ENCODE assay signal across 19 cellular contexts in the genomic region with DNA sequence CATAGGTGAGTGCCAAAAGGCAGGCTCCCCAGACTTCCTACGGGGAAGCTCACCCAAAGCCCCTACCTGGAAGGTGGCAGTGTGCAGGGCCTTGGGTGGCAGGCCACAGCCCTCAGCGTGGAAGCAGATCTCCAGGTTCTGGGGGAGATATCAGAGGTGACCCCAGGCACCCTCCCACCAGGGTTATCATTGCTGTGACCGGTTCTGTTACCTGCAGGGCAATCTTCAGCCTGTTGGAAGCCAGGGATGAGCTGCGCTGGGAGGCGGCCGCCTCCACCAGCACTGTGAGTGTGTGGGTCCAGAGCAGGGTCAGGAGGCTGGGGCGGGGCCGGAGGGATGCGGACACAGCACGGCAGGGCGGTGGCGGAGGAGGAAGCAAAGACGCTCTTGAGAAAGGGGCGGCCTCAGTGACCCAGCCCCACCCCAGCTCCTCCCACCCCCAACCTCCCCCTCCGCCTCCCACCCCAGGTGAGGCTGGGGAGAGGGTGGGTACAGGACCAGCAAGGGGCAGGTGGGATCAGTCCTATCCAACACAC. TPM values are rescaled to one million over a fixed set of nuclear protein-coding genes. Genes with fewer than 3 reads are reported as not detected.
DNase-seq lines count a peak whose midpoint lies in the region; ATAC-seq and TF ChIP-seq lines count a peak whose summit lies in the region.
"Had no signal": no experiment of that assay in that cellular context is flagged by ENCODE, and none has a peak within 500 bp of the region (broad histone marks: within the 10 kb centered on the region; RNA-seq: fewer than 3 reads in every experiment).

No MANE protein-coding gene starts in this region.

- H3K27me3 ChIP-seq in iPS-20b (ENCODE audit: insufficient read depth, low read length), result no peaks in the 10 kb centered on the region
- H3K27me3 ChIP-seq in transverse colon, result no peaks in the 10 kb centered on the region
- no peaks in the 10 kb centered on the region for H3K27me3 ChIP-seq in aorta (ENCODE audit: control insufficient read depth in 1 of 2, insufficient read depth in 2 of 2, low read length in 1 of 2)

- H3K9me3 ChIP-seq in T-helper 17 cell (ENCODE audit: control insufficient read depth, low read length, poor library complexity, severe bottlenecking), result no peaks in the 10 kb centered on the region
- no peaks in the 10 kb centered on the region for H3K9me3 ChIP-seq in iPS-20b (ENCODE audit: insufficient read depth, low read depth, low read length)
- H3K9me3 ChIP-seq in transverse colon, result no peaks in the 10 kb centered on the region
- no peaks in the 10 kb centered on the region for H3K9me3 ChIP-seq in aorta (ENCODE audit: control insufficient read depth, low read length)
- H3K9me3 ChIP-seq: A549 had no signal

- no peaks in the 10 kb centered on the region for H3K27me3 Mint-ChIP-seq in activated naive CD4-positive, alpha-beta T cell treated with anti-CD3 and anti-CD28 coated beads, Interleukin-2, amount 10 ng/mL, durations not matched to agents 7 days and 5 days
- no peaks in the 10 kb centered on the region for H3K27me3 Mint-ChIP-seq in T-helper 17 cell
- H3K27me3 Mint-ChIP-seq: activated CD4-positive, alpha-beta T cell treated with anti-CD3 and anti-CD28 coated beads for 36 hours; naive thymus-derived CD4-positive, alpha-beta T cell; stimulated activated naive CD8-positive, alpha-beta T cell treated with anti-CD3 and anti-CD28 coated beads, Interleukin-15, amount 100 ng/mL, for 72 hours; type B pancreatic cell had no signal

- H3K36me3 ChIP-seq in iPS-20b (ENCODE audit: insufficient read depth, low read depth, low read length) (no peaks in the 10 kb centered on the region), transverse colon (no peaks in the 10 kb centered on the region), aorta (ENCODE audit: control insufficient read depth in 1 of 2, insufficient read depth in 2 of 2, low read length in 1 of 2) (no peaks in the 10 kb centered on the region)

- intact Hi-C loops in transverse colon (cut with DNase I; ENCODE audit: low total_unique reads), result no loop called here
- intact Hi-C loops in aorta (cut with DNase I), result no loop called here

- H3K9me3 Mint-ChIP-seq in activated naive CD4-positive, alpha-beta T cell treated with anti-CD3 and anti-CD28 coated beads, Interleukin-2, amount 10 ng/mL, durations not matched to agents 7 days and 5 days, result no peaks in the 10 kb centered on the region
- H3K9me3 Mint-ChIP-seq: activated naive CD4-positive, alpha-beta T cell treated with anti-CD3 and anti-CD28 coated beads for 36 hours; naive thymus-derived CD4-positive, alpha-beta T cell; stimulated activated naive CD8-positive, alpha-beta T cell treated with anti-CD3 and anti-CD28 coated beads, Interleukin-15, amount 100 ng/mL, for 72 hours; type B pancreatic cell had no signal

- H3K36me3 Mint-ChIP-seq in activated naive CD4-positive, alpha-beta T cell treated with anti-CD3 and anti-CD28 coated beads, Interleukin-2, amount 10 ng/mL, durations not matched to agents 7 days and 5 days, result peaks cover 48% of the 10 kb centered on the region
- H3K36me3 Mint-ChIP-seq in T-helper 17 cell (ENCODE audit: low read depth), result peaks cover 2% of the 10 kb centered on the region
- H3K36me3 Mint-ChIP-seq: type B pancreatic cell had no signal

- DNase-seq in activated naive CD4-positive, alpha-beta T cell treated with anti-CD3 and anti-CD28 coated beads, Interleukin-2, amount 10 ng/mL, durations not matched to agents 7 days and 5 days, result no peak
- no peak for DNase-seq in activated naive CD4-positive, alpha-beta T cell treated with anti-CD3 and anti-CD28 coated beads, Interleukin-2, amount 50 U/mL, for 16 hours
- DNase-seq in T-helper 17 cell (no peak), transverse colon (peak; percentile 56), aorta (no peak), HuH-7.5 (ENCODE audit: low spot score) (no peak)
- DNase-seq: activated CD4-positive, alpha-beta T cell treated with anti-CD3 and anti-CD28 coated beads for 36 hours; activated naive CD4-positive, alpha-beta T cell treated with anti-CD3 and anti-CD28 coated beads for 36 hours; Karpas-422; naive thymus-derived CD4-positive, alpha-beta T cell; NCI-H1048; NCI-H2029 treated with DMSO at 0.1 percent for 48 hours; RPMI8226; stimulated activated naive CD8-positive, alpha-beta T cell treated with anti-CD3 and anti-CD28 coated beads, Interleukin-15, amount 100 ng/mL, for 72 hours had no signal

- no peak for TF ChIP-seq CTCF in transverse colon (IDR thresholded peaks at IDR 0.05)

- peak overlapping the region; percentile 65 for H3K27ac Mint-ChIP-seq in activated naive CD4-positive, alpha-beta T cell treated with anti-CD3 and anti-CD28 coated beads, Interleukin-2, amount 10 ng/mL, durations not matched to agents 7 days and 5 days
- peak overlapping the region; percentile 67 for H3K27ac Mint-ChIP-seq in T-helper 17 cell
- H3K27ac Mint-ChIP-seq: activated naive CD4-positive, alpha-beta T cell treated with anti-CD3 and anti-CD28 coated beads for 36 hours; type B pancreatic cell had no signal

- 65% methylated on average over 13 of the region's 15 CpGs; no CpG with 5 or more reads in 1 of the 2 donors for WGBS in transverse colon (ENCODE audit: low coverage in 1 of 2), 2 donors
- 90% methylated on average over 14 to 15 of the region's 15 CpGs for WGBS in aorta, 2 donors

- no peak for TF ChIP-seq EP300 in transverse colon (IDR thresholded peaks at IDR 0.05; ENCODE audit: low read depth)

- CTCF ChIA-PET in activated naive CD4-positive, alpha-beta T cell treated with anti-CD3 and anti-CD28 coated beads, Interleukin-2, amount 10 ng/mL, durations not matched to agents 7 days and 5 days (lab: Charles Lee), result interaction anchor here (1.0 to 7.5 kb wide), 10 partner anchors 15 to 173 kb away, joined by 3 to 55 read pairs (median 8); a partner anchor contains a TSS

- in situ Hi-C loops in transverse colon (cut with MboI; ENCODE audit: low pct_ligation_motif_present in 1 of 4, low pct_unique_long_range_greater_than_20kb in 1 of 4, low sequenced_read_pairs in 3 of 4), result no loop called here

- H3K4me1 ChIP-seq in iPS-20b (ENCODE audit: insufficient read depth, low read length) (peaks cover 28% of the 10 kb centered on the region; the same call in 1 of the 2 replicates), transverse colon (peaks cover 12 to 26% (median 15%) of the 10 kb centered on the region in 4 donors), aorta (ENCODE audit: control insufficient read depth in 1 of 2, insufficient read depth in 2 of 2, low read length in 2 of 2) (no peaks in the 10 kb centered on the region)

- ATAC-seq in T-helper 17 cell (no peak), aorta (ENCODE audit: low FRiP score) (no peak), GM18873 (IDR thresholded peaks at IDR 0.05; ENCODE audit: low FRiP score, unreplicated experiment) (no peak)
- ATAC-seq: activated CD4-positive, alpha-beta T cell treated with anti-CD3 and anti-CD28 coated beads for 36 hours; naive thymus-derived CD4-positive, alpha-beta T cell; stimulated activated naive CD8-positive, alpha-beta T cell treated with anti-CD3 and anti-CD28 coated beads, Interleukin-15, amount 100 ng/mL, for 72 hours had no signal

- no peak for TF ChIP-seq POLR2A in transverse colon (IDR thresholded peaks at IDR 0.05)

- H3K27ac ChIP-seq in iPS-20b (ENCODE audit: low read length), result no peak overlapping the region
- H3K27ac ChIP-seq in transverse colon, result peak overlapping the region; percentile 17 to 56 (median 36)
- H3K27ac ChIP-seq in aorta (ENCODE audit: low read depth in 1 of 2, low read length in 2 of 2), result no peak overlapping the region
- H3K27ac ChIP-seq: A549 had no signal

- no peak overlapping the region for H3K4me3 Mint-ChIP-seq in activated naive CD4-positive, alpha-beta T cell treated with anti-CD3 and anti-CD28 coated beads, Interleukin-2, amount 10 ng/mL, durations not matched to agents 7 days and 5 days
- no peak overlapping the region for H3K4me3 Mint-ChIP-seq in T-helper 17 cell
- H3K4me3 Mint-ChIP-seq: activated CD4-positive, alpha-beta T cell treated with anti-CD3 and anti-CD28 coated beads for 36 hours; activated naive CD4-positive, alpha-beta T cell treated with anti-CD3 and anti-CD28 coated beads for 36 hours; naive thymus-derived CD4-positive, alpha-beta T cell; stimulated activated naive CD8-positive, alpha-beta T cell treated with anti-CD3 and anti-CD28 coated beads, Interleukin-15, amount 100 ng/mL, for 72 hours; type B pancreatic cell had no signal

- H3K4me1 Mint-ChIP-seq in activated naive CD4-positive, alpha-beta T cell treated with anti-CD3 and anti-CD28 coated beads, Interleukin-2, amount 10 ng/mL, durations not matched to agents 7 days and 5 days, result peaks cover 56% of the 10 kb centered on the region
- peaks cover 24% of the 10 kb centered on the region for H3K4me1 Mint-ChIP-seq in T-helper 17 cell

- H3K9ac ChIP-seq in iPS-20b (ENCODE audit: low read depth, low read length), result peak overlapping the region; percentile 23; the same call in 1 of the 2 replicates

- peak overlapping the region; percentile 42; the same call in 1 of the 2 replicates for H3K4me3 ChIP-seq in iPS-20b (ENCODE audit: low read length)
- H3K4me3 ChIP-seq in transverse colon, result peak overlapping the region in 2 of 4 donors; percentile 5 to 19
- no peak overlapping the region for H3K4me3 ChIP-seq in aorta (ENCODE audit: low read length in 2 of 2)
- H3K4me3 ChIP-seq: A549, lung had no signal

RNA-seq across cellular contexts. Expression of a gene that starts 13.1 kb away (rescaled TPM):
- total RNA-seq in T-helper 17 cell (100 to 1,000 TPM; 164 TPM), transverse colon (10 to 100 TPM in 3 of 4 donors, 1 to 10 TPM in 1; 3.0 to 48.3 (median 16.2) TPM), aorta (10 to 100 TPM; 17.7 to 20.0 TPM)
- 10 to 100 TPM in 1 of 2 donors, 1 to 10 TPM in 1; 3.8 to 23.1 TPM for polyA plus RNA-seq in aorta

RNA-seq across cellular contexts. Expression of a gene that starts 24.0 kb away (rescaled TPM):
- total RNA-seq in T-helper 17 cell (100 to 1,000 TPM in 1 of 2 donors, 10 to 100 TPM in 1; 86.0 to 114 TPM), transverse colon (10 to 100 TPM; 27.7 to 75.1 (median 56.8) TPM), aorta (100 to 1,000 TPM; 104 to 122 TPM)
- 100 to 1,000 TPM in 1 of 2 donors, 10 to 100 TPM in 1; 54.6 to 123 TPM for polyA plus RNA-seq in aorta

RNA-seq across cellular contexts. Expression of a gene that starts 46.5 kb away (rescaled TPM):
- total RNA-seq in T-helper 17 cell (10 to 100 TPM; 30.3 to 33.4 TPM), transverse colon (10 to 100 TPM; 24.0 to 99.1 (median 63.1) TPM), aorta (10 to 100 TPM; 28.9 to 34.1 TPM)
- polyA plus RNA-seq in aorta, result 10 to 100 TPM in 1 of 2 donors, 1 to 10 TPM in 1; 8.8 to 21.7 TPM

RNA-seq across cellular contexts. Expression of a gene that starts 47.3 kb away (rescaled TPM):
- 1 to 10 TPM; 4.5 to 9.4 TPM for total RNA-seq in T-helper 17 cell
- total RNA-seq in transverse colon, result 100 to 1,000 TPM in 1 of 4 donors, 10 to 100 TPM in 3; 38.6 to 118 (median 41.0) TPM
- 10 to 100 TPM; 39.8 to 88.5 TPM for total RNA-seq in aorta
- 10 to 100 TPM; 15.7 to 47.7 TPM for polyA plus RNA-seq in aorta

Comparison
In these comparisons a context has a peak if more than half of its experiments do, and no peak if none do; other contexts are left out.
1. H3K27ac ChIP-seq: peak in transverse colon (4 of 4); none in iPS-20b (single experiment) and aorta (0 of 2).